In the genomic region with DNA sequence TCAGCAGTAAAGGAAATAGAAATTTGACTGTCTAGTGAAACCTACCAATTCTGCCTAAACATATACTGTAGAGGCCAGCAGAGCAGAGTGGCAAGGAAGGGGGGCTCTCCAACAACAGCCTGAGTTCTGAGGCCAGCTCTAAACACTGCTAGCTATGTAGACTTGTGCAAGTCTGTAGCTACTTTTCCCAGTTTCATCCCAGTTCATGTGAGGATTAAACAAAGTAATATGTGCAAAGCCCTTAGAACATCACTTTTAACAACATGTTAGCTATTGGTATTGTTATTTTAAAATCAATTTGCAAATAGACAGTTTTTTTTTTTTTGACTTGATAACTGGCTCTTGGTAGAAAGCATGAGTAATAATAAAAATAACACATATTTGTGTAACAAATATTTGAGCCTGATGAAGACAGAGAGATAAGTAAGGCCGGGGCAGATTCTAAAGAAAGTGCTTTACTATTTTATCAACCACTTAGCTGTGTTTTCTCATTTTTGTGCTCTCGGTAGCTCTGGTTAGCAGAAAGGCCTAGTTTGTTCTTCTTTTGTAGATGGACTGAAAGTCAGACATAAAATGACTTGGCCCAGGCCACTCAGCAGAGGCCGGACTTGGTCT, we compare ENCODE assay signal across 1 cellular context.
TF ChIP-seq lines count a peak whose summit lies in the region.

No MANE protein-coding gene starts in this region.

TF ChIP-seq in WTC11, 78 proteins besides CTCF, POLR2A, EP300 and RAD21 (continued from another document):
- TF ChIP-seq, protein P1, sequence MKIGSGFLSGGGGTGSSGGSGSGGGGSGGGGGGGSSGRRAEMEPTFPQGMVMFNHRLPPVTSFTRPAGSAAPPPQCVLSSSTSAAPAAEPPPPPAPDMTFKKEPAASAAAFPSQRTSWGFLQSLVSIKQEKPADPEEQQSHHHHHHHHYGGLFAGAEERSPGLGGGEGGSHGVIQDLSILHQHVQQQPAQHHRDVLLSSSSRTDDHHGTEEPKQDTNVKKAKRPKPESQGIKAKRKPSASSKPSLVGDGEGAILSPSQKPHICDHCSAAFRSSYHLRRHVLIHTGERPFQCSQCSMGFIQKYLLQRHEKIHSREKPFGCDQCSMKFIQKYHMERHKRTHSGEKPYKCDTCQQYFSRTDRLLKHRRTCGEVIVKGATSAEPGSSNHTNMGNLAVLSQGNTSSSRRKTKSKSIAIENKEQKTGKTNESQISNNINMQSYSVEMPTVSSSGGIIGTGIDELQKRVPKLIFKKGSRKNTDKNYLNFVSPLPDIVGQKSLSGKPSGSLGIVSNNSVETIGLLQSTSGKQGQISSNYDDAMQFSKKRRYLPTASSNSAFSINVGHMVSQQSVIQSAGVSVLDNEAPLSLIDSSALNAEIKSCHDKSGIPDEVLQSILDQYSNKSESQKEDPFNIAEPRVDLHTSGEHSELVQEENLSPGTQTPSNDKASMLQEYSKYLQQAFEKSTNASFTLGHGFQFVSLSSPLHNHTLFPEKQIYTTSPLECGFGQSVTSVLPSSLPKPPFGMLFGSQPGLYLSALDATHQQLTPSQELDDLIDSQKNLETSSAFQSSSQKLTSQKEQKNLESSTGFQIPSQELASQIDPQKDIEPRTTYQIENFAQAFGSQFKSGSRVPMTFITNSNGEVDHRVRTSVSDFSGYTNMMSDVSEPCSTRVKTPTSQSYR (CRISPR knock-in tag; IDR thresholded peaks at IDR 0.05) = no peak
- TF ChIP-seq IRF2 (CRISPR knock-in tag; IDR thresholded peaks at IDR 0.05; ENCODE audit: borderline replicate concordance, low read depth) (no peak), MXD4 (CRISPR knock-in tag; IDR thresholded peaks at IDR 0.05; ENCODE audit: borderline replicate concordance) (no peak), TP53 (CRISPR knock-in tag; IDR thresholded peaks at IDR 0.05) (no peak), GTF2I (CRISPR knock-in tag; conservative IDR thresholded peaks at IDR 0.05) (no peak)
- TF ChIP-seq, protein P2, sequence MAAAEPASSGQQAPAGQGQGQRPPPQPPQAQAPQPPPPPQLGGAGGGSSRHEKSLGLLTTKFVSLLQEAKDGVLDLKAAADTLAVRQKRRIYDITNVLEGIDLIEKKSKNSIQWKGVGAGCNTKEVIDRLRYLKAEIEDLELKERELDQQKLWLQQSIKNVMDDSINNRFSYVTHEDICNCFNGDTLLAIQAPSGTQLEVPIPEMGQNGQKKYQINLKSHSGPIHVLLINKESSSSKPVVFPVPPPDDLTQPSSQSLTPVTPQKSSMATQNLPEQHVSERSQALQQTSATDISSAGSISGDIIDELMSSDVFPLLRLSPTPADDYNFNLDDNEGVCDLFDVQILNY (CRISPR knock-in tag; IDR thresholded peaks at IDR 0.05) = no peak
- TF ChIP-seq, protein P3, sequence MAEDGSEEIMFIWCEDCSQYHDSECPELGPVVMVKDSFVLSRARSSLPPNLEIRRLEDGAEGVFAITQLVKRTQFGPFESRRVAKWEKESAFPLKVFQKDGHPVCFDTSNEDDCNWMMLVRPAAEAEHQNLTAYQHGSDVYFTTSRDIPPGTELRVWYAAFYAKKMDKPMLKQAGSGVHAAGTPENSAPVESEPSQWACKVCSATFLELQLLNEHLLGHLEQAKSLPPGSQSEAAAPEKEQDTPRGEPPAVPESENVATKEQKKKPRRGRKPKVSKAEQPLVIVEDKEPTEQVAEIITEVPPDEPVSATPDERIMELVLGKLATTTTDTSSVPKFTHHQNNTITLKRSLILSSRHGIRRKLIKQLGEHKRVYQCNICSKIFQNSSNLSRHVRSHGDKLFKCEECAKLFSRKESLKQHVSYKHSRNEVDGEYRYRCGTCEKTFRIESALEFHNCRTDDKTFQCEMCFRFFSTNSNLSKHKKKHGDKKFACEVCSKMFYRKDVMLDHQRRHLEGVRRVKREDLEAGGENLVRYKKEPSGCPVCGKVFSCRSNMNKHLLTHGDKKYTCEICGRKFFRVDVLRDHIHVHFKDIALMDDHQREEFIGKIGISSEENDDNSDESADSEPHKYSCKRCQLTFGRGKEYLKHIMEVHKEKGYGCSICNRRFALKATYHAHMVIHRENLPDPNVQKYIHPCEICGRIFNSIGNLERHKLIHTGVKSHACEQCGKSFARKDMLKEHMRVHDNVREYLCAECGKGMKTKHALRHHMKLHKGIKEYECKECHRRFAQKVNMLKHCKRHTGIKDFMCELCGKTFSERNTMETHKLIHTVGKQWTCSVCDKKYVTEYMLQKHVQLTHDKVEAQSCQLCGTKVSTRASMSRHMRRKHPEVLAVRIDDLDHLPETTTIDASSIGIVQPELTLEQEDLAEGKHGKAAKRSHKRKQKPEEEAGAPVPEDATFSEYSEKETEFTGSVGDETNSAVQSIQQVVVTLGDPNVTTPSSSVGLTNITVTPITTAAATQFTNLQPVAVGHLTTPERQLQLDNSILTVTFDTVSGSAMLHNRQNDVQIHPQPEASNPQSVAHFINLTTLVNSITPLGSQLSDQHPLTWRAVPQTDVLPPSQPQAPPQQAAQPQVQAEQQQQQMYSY (CRISPR knock-in tag; IDR thresholded peaks at IDR 0.05) = no peak
- TF ChIP-seq, protein P4, sequence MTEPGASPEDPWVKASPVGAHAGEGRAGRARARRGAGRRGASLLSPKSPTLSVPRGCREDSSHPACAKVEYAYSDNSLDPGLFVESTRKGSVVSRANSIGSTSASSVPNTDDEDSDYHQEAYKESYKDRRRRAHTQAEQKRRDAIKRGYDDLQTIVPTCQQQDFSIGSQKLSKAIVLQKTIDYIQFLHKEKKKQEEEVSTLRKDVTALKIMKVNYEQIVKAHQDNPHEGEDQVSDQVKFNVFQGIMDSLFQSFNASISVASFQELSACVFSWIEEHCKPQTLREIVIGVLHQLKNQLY (CRISPR knock-in tag; IDR thresholded peaks at IDR 0.05) = no peak
